In genomic region chr11:78417888-78418583, GRCh38 we compare ENCODE assay signal across 8 cellular contexts. TPM values are rescaled to one million over a fixed set of nuclear protein-coding genes. Genes with fewer than 3 reads are reported as not detected.
DNase-seq lines count a peak whose midpoint lies in the region; ATAC-seq and TF ChIP-seq lines count a peak whose summit lies in the region.

No MANE protein-coding gene starts in this region.

- TF ChIP-seq EP300 in suprapubic skin (IDR thresholded peaks at IDR 0.05), result no peak

- peak overlapping the region; percentile 70 for H3K4me3 Mint-ChIP-seq in activated naive CD4-positive, alpha-beta T cell treated with anti-CD3 and anti-CD28 coated beads for 36 hours

- WGBS in suprapubic skin, result 0% methylated on average over 19 of the region's 68 CpGs

- H3K4me3 ChIP-seq in suprapubic skin, result peak overlapping the region; percentile 93

- CTCF ChIA-PET in activated naive CD4-positive, alpha-beta T cell treated with anti-CD3 and anti-CD28 coated beads for 36 hours (lab: Charles Lee), result interaction anchor here (0.9 to 5.5 kb wide), 8 partner anchors 9 to 419 kb away, joined by 3 to 81 read pairs (median 4); no protein-coding TSS in a partner anchor

- peak overlapping the region; percentile 99 for H3K27ac ChIP-seq in KOPT-K1 (ENCODE audit: low read depth, low read length, poor library complexity, severe bottlenecking)
- H3K27ac ChIP-seq in suprapubic skin, result peak overlapping the region; percentile 96

- peaks cover 22% of the 10 kb centered on the region for H3K4me1 Mint-ChIP-seq in activated naive CD4-positive, alpha-beta T cell treated with anti-CD3 and anti-CD28 coated beads for 36 hours (ENCODE audit: low read depth)

- H3K9me3 ChIP-seq in KOPT-K1 (ENCODE audit: insufficient read depth, low read length, poor library complexity, severe bottlenecking) (no peaks in the 10 kb centered on the region), suprapubic skin (no peaks in the 10 kb centered on the region)

- H3K27me3 ChIP-seq in suprapubic skin, result no peaks in the 10 kb centered on the region

- peaks cover 37% of the 10 kb centered on the region for H3K27me3 Mint-ChIP-seq in activated naive CD4-positive, alpha-beta T cell treated with anti-CD3 and anti-CD28 coated beads for 36 hours (ENCODE audit: low read depth)

- peak; percentile 33 to 87 for TF ChIP-seq POLR2A in suprapubic skin (IDR thresholded peaks at IDR 0.05)

- H3K36me3 ChIP-seq in KOPT-K1 (ENCODE audit: insufficient read depth, low read length), result no peaks in the 10 kb centered on the region
- no peaks in the 10 kb centered on the region for H3K36me3 ChIP-seq in suprapubic skin

- intact Hi-C loops in activated naive CD4-positive, alpha-beta T cell treated with anti-CD3 and anti-CD28 coated beads for 36 hours (cut with micrococcal nuclease), result loop anchor here (1.0 to 2.0 kb wide), 10 partner anchors 47 to 599 kb away; partner anchors contain the start of genes ALG8, INTS4, KCTD21 and NARS2

- DNase-seq in DMS53 (lab: John Stamatoyannopoulos, UW) (peak; percentile 99), SHP77 treated with DMSO at 0.1 percent for 48 hours (lab: John Stamatoyannopoulos, UW) (peak; percentile 73), globus pallidus (ENCODE audit: low spot score) (peak; percentile 88), occipital lobe (lab: John Stamatoyannopoulos, UW) (peak; percentile 75), suprapubic skin (ENCODE audit: low spot score in 2 of 2) (peak; percentile 83 to 90)
- peak; percentile 71 for DNase-seq in activated naive CD4-positive, alpha-beta T cell treated with anti-CD3 and anti-CD28 coated beads for 36 hours

- peaks cover 48% of the 10 kb centered on the region for H3K4me1 ChIP-seq in suprapubic skin

- H3K27ac Mint-ChIP-seq in activated naive CD4-positive, alpha-beta T cell treated with anti-CD3 and anti-CD28 coated beads for 36 hours, result no peak overlapping the region

- H3K36me3 Mint-ChIP-seq in activated naive CD4-positive, alpha-beta T cell treated with anti-CD3 and anti-CD28 coated beads for 36 hours (ENCODE audit: low read depth), result peaks cover 1% of the 10 kb centered on the region

- no peak for TF ChIP-seq CTCF in suprapubic skin (IDR thresholded peaks at IDR 0.05)

- ATAC-seq in GM21619 (IDR thresholded peaks at IDR 0.05; ENCODE audit: unreplicated experiment), result peak; percentile 42

- no peaks in the 10 kb centered on the region for H3K9me3 Mint-ChIP-seq in activated naive CD4-positive, alpha-beta T cell treated with anti-CD3 and anti-CD28 coated beads for 36 hours

RNA-seq across cellular contexts. Expression of gene GAB2, which starts 0.4 kb away (rescaled TPM):
- total RNA-seq in activated naive CD4-positive, alpha-beta T cell treated with anti-CD3 and anti-CD28 coated beads for 36 hours, result 1 to 10 TPM; 1.6 to 2.7 TPM
- 23.1 TPM for total RNA-seq in occipital lobe
- total RNA-seq in suprapubic skin, result 10 to 100 TPM; 13.4 to 28.4 (median 19.8) TPM

Comparison
In these comparisons a context has a peak if more than half of its experiments do, and no peak if none do; other contexts are left out.
1. Peak in every context shown above with its lines: DNase-seq, ATAC-seq, H3K4me3 ChIP-seq and H3K27ac ChIP-seq.